1 cellular context compared by ENCODE assay signal in genomic region chr17:46922804-46923635, GRCh38.
TF ChIP-seq lines count a peak whose summit lies in the region.

Gene GOSR2 (plus strand): TSS chr17:46923160. CDS start chr17:46923193, 33 bp downstream.

TF ChIP-seq in HEK293, 187 proteins besides CTCF, POLR2A, EP300 and RAD21 (continued from another document):
- TF ChIP-seq ZNF76 (tag by site-specific recombination; IDR thresholded peaks at IDR 0.05; ENCODE audit: borderline replicate concordance, low read depth) (peak; percentile 72), KLF7 (tag by site-specific recombination; IDR thresholded peaks at IDR 0.05; ENCODE audit: borderline replicate concordance) (no peak; the same call in 1 of the 2 replicates), ZNF16 (tag by site-specific recombination; IDR thresholded peaks at IDR 0.05; ENCODE audit: low read depth) (no peak), OSR2 (tag by site-specific recombination; IDR thresholded peaks at IDR 0.05) (0 out of 2 replicates have a peak, but pooled peaks have one; percentile 11), ZNF169 (tag by site-specific recombination; IDR thresholded peaks at IDR 0.05) (no peak), WT1 (tag by site-specific recombination; IDR thresholded peaks at IDR 0.05) (peak; percentile 42; the same call in 1 of the 2 replicates), EGR2 (tag by site-specific recombination; IDR thresholded peaks at IDR 0.05; ENCODE audit: low read depth) (no peak), ZNF580 (tag by site-specific recombination; IDR thresholded peaks at IDR 0.05) (peak; percentile 99), ZNF121 (tag by site-specific recombination; IDR thresholded peaks at IDR 0.05) (no peak), ZNF140 (tag by site-specific recombination; IDR thresholded peaks at IDR 0.05) (no peak), PRDM10 (tag by site-specific recombination; IDR thresholded peaks at IDR 0.05) (peak; percentile 43; the same call in 1 of the 2 replicates), ZSCAN4 (tag by site-specific recombination; IDR thresholded peaks at IDR 0.05) (0 out of 2 replicates have a peak, but pooled peaks have one; percentile 19), ZNF341 (tag by site-specific recombination; IDR thresholded peaks at IDR 0.05; ENCODE audit: low read depth) (peak; percentile 47), ZBTB20 (tag by site-specific recombination; IDR thresholded peaks at IDR 0.05) (peak; percentile 58; the same call in 1 of the 2 replicates), ZNF704 (tag by site-specific recombination; IDR thresholded peaks at IDR 0.05) (0 out of 2 replicates have a peak, but pooled peaks have one; percentile 13), ZNF596 (tag by site-specific recombination; IDR thresholded peaks at IDR 0.05) (no peak), ZNF398 (tag by site-specific recombination; IDR thresholded peaks at IDR 0.05) (no peak), ZNF792 (tag by site-specific recombination; IDR thresholded peaks at IDR 0.05) (no peak), ZEB2 (tag by site-specific recombination; IDR thresholded peaks at IDR 0.05) (peak; percentile 91; the same call in 1 of the 2 replicates), ZBTB26 (tag by site-specific recombination; optimal IDR thresholded peaks at IDR 0.05) (peak; percentile 40), ZNF555 (tag by site-specific recombination; conservative IDR thresholded peaks at IDR 0.05) (no peak), TSHZ1 (tag by site-specific recombination; IDR thresholded peaks at IDR 0.05; ENCODE audit: borderline replicate concordance) (no peak; the same call in 1 of the 2 replicates), GLI2 (tag by site-specific recombination; IDR thresholded peaks at IDR 0.05; ENCODE audit: borderline replicate concordance, low read depth) (no peak; the same call in 1 of the 2 replicates), ZNF610 (tag by site-specific recombination; IDR thresholded peaks at IDR 0.05; ENCODE audit: borderline replicate concordance) (peak; percentile 83), ZNF692 (tag by site-specific recombination; IDR thresholded peaks at IDR 0.05) (peak; percentile 83), KLF8 (tag by site-specific recombination; IDR thresholded peaks at IDR 0.05) (peak; percentile 49), FEZF1 (tag by site-specific recombination; IDR thresholded peaks at IDR 0.05) (no peak), ZNF768 (tag by site-specific recombination; IDR thresholded peaks at IDR 0.05) (no peak), ZNF600 (tag by site-specific recombination; IDR thresholded peaks at IDR 0.05) (peak; percentile 96), KLF1 (tag by site-specific recombination; IDR thresholded peaks at IDR 0.05) (no peak), INSM2 (tag by site-specific recombination; IDR thresholded peaks at IDR 0.05) (peak; percentile 45; the same call in 1 of the 2 replicates), KLF10 (tag by site-specific recombination; IDR thresholded peaks at IDR 0.05) (no peak), ZNF830 (tag by site-specific recombination; IDR thresholded peaks at IDR 0.05; ENCODE audit: low read depth) (no peak), ZNF404 (tag by site-specific recombination; IDR thresholded peaks at IDR 0.05) (no peak), ZBTB17 (tag by site-specific recombination; IDR thresholded peaks at IDR 0.05) (peak; percentile 98), ZFP41 (tag by site-specific recombination; IDR thresholded peaks at IDR 0.05; ENCODE audit: borderline replicate concordance) (no peak)
TF ChIP-seq in HEK293: peak in this region for 68.
